Comparison of ENCODE assay signal across 3 cellular contexts in genomic region chrX:1051421-1051820, GRCh38.
TF ChIP-seq lines count a peak whose summit lies in the region.

No MANE protein-coding gene starts in this region.

TF ChIP-seq in HepG2, 621 proteins besides CTCF, POLR2A, EP300 and RAD21:
- no peak for TF ChIP-seq ZFX (CRISPR knock-in tag; IDR thresholded peaks at IDR 0.05; ENCODE audit: low read depth)
- TF ChIP-seq CHD4 (IDR thresholded peaks at IDR 0.05; ENCODE audit: borderline replicate concordance, low read length), result peak; percentile 76; the same call in 1 of the 2 replicates
- no peak for TF ChIP-seq ZBTB43 (CRISPR knock-in tag; conservative IDR thresholded peaks at IDR 0.05)

TF ChIP-seq in WTC11, 78 proteins besides CTCF, POLR2A, EP300 and RAD21:
- TF ChIP-seq ZNF671 (CRISPR knock-in tag; IDR thresholded peaks at IDR 0.05) (no peak), GTF2I (CRISPR knock-in tag; conservative IDR thresholded peaks at IDR 0.05) (peak; percentile 96)
- TF ChIP-seq, protein P1, sequence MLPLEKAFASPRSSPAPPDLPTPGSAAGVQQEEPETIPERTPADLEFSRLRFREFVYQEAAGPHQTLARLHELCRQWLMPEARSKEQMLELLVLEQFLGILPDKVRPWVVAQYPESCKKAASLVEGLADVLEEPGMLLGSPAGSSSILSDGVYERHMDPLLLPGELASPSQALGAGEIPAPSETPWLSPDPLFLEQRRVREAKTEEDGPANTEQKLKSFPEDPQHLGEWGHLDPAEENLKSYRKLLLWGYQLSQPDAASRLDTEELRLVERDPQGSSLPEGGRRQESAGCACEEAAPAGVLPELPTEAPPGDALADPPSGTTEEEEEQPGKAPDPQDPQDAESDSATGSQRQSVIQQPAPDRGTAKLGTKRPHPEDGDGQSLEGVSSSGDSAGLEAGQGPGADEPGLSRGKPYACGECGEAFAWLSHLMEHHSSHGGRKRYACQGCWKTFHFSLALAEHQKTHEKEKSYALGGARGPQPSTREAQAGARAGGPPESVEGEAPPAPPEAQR (CRISPR knock-in tag; IDR thresholded peaks at IDR 0.05), result no peak

TF ChIP-seq in H1, 55 proteins besides CTCF, POLR2A, EP300 and RAD21:
- no peak for TF ChIP-seq RFX5 (IDR thresholded peaks at IDR 0.05; ENCODE audit: borderline replicate concordance, low read depth, low read length)
- peak; percentile 90 for TF ChIP-seq KDM1A (IDR thresholded peaks at IDR 0.05; ENCODE audit: borderline replicate concordance, low read length)
- TF ChIP-seq HDAC2 (IDR thresholded peaks at IDR 0.05; ENCODE audit: borderline replicate concordance in 1 of 2, low read depth in 2 of 2, low read length in 2 of 2), result 0 out of 4 replicates have a peak, but pooled peaks of 1 of the 2 experiments have one; percentile 28
